ENCODE assay signal across 28 cellular contexts in the genomic region with DNA sequence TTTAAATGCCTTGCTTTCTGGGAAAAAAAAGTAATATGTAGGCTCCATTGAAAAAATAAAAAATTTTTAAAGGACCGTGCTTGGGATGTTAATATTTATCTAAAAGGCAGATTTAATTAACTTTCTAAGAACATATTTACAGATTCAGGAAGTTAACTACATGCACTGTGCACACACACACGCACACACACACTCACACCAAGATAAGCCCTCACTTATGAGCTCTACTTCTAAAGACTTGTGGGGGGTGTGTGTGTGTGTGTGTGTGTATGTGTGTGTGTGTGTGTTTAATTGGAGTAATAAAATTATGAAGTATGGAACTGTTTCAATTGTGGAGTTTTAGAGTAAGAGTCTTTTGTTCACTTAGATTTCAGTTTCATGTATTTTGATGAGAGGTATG.
DNase-seq lines count a peak whose midpoint lies in the region; ATAC-seq and TF ChIP-seq lines count a peak whose summit lies in the region.
"Had no signal": no experiment of that assay in that cellular context is flagged by ENCODE, and none has a peak within 500 bp of the region (broad histone marks: within the 10 kb centered on the region; RNA-seq: fewer than 3 reads in every experiment).

No MANE protein-coding gene starts in this region.

- no peak overlapping the region for H3K4me3 Mint-ChIP-seq in Calu3 (ENCODE audit: low read depth, unreplicated experiment)
- H3K4me3 Mint-ChIP-seq in memory B cell: no peak overlapping the region
- no peak overlapping the region for H3K4me3 Mint-ChIP-seq in activated CD8-positive, alpha-beta memory T cell treated with anti-CD3 and anti-CD28 coated beads, Interleukin-2, amount 10 ng/mL, durations not matched to agents 7 days and 5 days
- H3K4me3 Mint-ChIP-seq: activated CD8-positive, alpha-beta T cell treated with anti-CD3 and anti-CD28 coated beads for 36 hours; activated naive CD8-positive, alpha-beta T cell treated with anti-CD3 and anti-CD28 coated beads, Interleukin-2, amount 50 U/mL, for 24 hours; naive thymus-derived CD8-positive, alpha-beta T cell; stimulated activated effector memory CD8-positive, alpha-beta T cell treated with anti-CD3 and anti-CD28 coated beads, Interleukin-12 subunit alpha, Interleukin-12 subunit beta, amount 100 ng/mL, for 72 hours had no signal

- CTCF ChIA-PET in Calu3 (lab: Charles Lee): no interaction called here
- CTCF ChIA-PET in activated CD8-positive, alpha-beta memory T cell treated with anti-CD3 and anti-CD28 coated beads, Interleukin-2, amount 10 ng/mL, durations not matched to agents 7 days and 5 days (lab: Charles Lee): no interaction called here

- peak; percentile 4 for DNase-seq in Calu3
- no peak for DNase-seq in memory B cell (ENCODE audit: low spot score in 2 of 2)
- DNase-seq in activated CD8-positive, alpha-beta memory T cell treated with anti-CD3 and anti-CD28 coated beads, Interleukin-2, amount 10 ng/mL, durations not matched to agents 7 days and 5 days: no peak
- DNase-seq in NCI-H2196 (lab: John Stamatoyannopoulos, UW; ENCODE audit: unreplicated experiment): no peak
- DNase-seq in NCI-H1417 (lab: John Stamatoyannopoulos, UW): no peak
- no peak for DNase-seq in EL
- DNase-seq: activated CD4-positive, alpha-beta T cell treated with anti-CD3 and anti-CD28 coated beads for 1 hour; activated CD8-positive, alpha-beta T cell treated with anti-CD3 and anti-CD28 coated beads for 36 hours; activated effector memory CD4-positive, alpha-beta T cell treated with Interleukin-2 at 50 U/mL for 16 hours; activated naive CD8-positive, alpha-beta T cell treated with anti-CD3 and anti-CD28 coated beads, Interleukin-2, amount 50 U/mL, for 24 hours; activated T-cell treated with anti-CD3 and anti-CD28 coated beads for 4 hours; BE2C; cerebellar nuclear complex; COR-L47; DMS79 treated with DMSO at 0.1 percent for 48 hours; H7; head of caudate nucleus; Kasumi-1; naive thymus-derived CD8-positive, alpha-beta T cell; NCI-H1048; NCI-H187 treated with DMSO at 0.1 percent for 48 hours; NCI-H2227 treated with DMSO at 0.1 percent for 48 hours; ovary; T-helper 1 cell had no signal

- H3K27me3 Mint-ChIP-seq in Calu3 (ENCODE audit: unreplicated experiment): no peaks in the 10 kb centered on the region
- H3K27me3 Mint-ChIP-seq in memory B cell: no peaks in the 10 kb centered on the region
- no peaks in the 10 kb centered on the region for H3K27me3 Mint-ChIP-seq in activated CD8-positive, alpha-beta memory T cell treated with anti-CD3 and anti-CD28 coated beads, Interleukin-2, amount 10 ng/mL, durations not matched to agents 7 days and 5 days
- H3K27me3 Mint-ChIP-seq: activated CD8-positive, alpha-beta T cell treated with anti-CD3 and anti-CD28 coated beads for 36 hours had no signal

- intact Hi-C loops in Calu3 (cut with micrococcal nuclease; ENCODE audit: unreplicated experiment): no loop called here

- no peak overlapping the region for H3K27ac Mint-ChIP-seq in Calu3 (ENCODE audit: unreplicated experiment)
- H3K27ac Mint-ChIP-seq in memory B cell: peak overlapping the region; percentile 20
- no peak overlapping the region for H3K27ac Mint-ChIP-seq in activated CD8-positive, alpha-beta memory T cell treated with anti-CD3 and anti-CD28 coated beads, Interleukin-2, amount 10 ng/mL, durations not matched to agents 7 days and 5 days
- H3K27ac Mint-ChIP-seq: activated CD8-positive, alpha-beta T cell treated with anti-CD3 and anti-CD28 coated beads for 36 hours; activated naive CD8-positive, alpha-beta T cell treated with anti-CD3 and anti-CD28 coated beads, Interleukin-2, amount 50 U/mL, for 24 hours; naive thymus-derived CD8-positive, alpha-beta T cell; stimulated activated effector memory CD8-positive, alpha-beta T cell treated with anti-CD3 and anti-CD28 coated beads, Interleukin-12 subunit alpha, Interleukin-12 subunit beta, amount 100 ng/mL, for 72 hours had no signal

- H3K36me3 Mint-ChIP-seq in Calu3 (ENCODE audit: insufficient read depth, unreplicated experiment): peaks cover 6% of the 10 kb centered on the region
- H3K36me3 Mint-ChIP-seq in memory B cell: peaks cover 15% of the 10 kb centered on the region
- no peaks in the 10 kb centered on the region for H3K36me3 Mint-ChIP-seq in activated CD8-positive, alpha-beta memory T cell treated with anti-CD3 and anti-CD28 coated beads, Interleukin-2, amount 10 ng/mL, durations not matched to agents 7 days and 5 days
- H3K36me3 Mint-ChIP-seq: naive thymus-derived CD8-positive, alpha-beta T cell; stimulated activated effector memory CD8-positive, alpha-beta T cell treated with anti-CD3 and anti-CD28 coated beads, Interleukin-12 subunit alpha, Interleukin-12 subunit beta, amount 100 ng/mL, for 72 hours had no signal

- no peaks in the 10 kb centered on the region for H3K4me1 Mint-ChIP-seq in Calu3 (ENCODE audit: low read depth, unreplicated experiment)
- H3K4me1 Mint-ChIP-seq in memory B cell: peaks cover 31% of the 10 kb centered on the region
- H3K4me1 Mint-ChIP-seq in activated CD8-positive, alpha-beta memory T cell treated with anti-CD3 and anti-CD28 coated beads, Interleukin-2, amount 10 ng/mL, durations not matched to agents 7 days and 5 days: no peaks in the 10 kb centered on the region
- H3K4me1 Mint-ChIP-seq: stimulated activated effector memory CD8-positive, alpha-beta T cell treated with anti-CD3 and anti-CD28 coated beads, Interleukin-12 subunit alpha, Interleukin-12 subunit beta, amount 100 ng/mL, for 72 hours had no signal

- H3K9me3 Mint-ChIP-seq in Calu3 (ENCODE audit: low read depth, unreplicated experiment) (no peaks in the 10 kb centered on the region), memory B cell (peaks cover 5% of the 10 kb centered on the region)
- H3K9me3 Mint-ChIP-seq in activated CD8-positive, alpha-beta memory T cell treated with anti-CD3 and anti-CD28 coated beads, Interleukin-2, amount 10 ng/mL, durations not matched to agents 7 days and 5 days (ENCODE audit: low read depth): no peaks in the 10 kb centered on the region
- H3K9me3 Mint-ChIP-seq: activated CD8-positive, alpha-beta T cell treated with anti-CD3 and anti-CD28 coated beads for 36 hours had no signal

- TF ChIP-seq CTCF in Calu3 (IDR thresholded peaks at IDR 0.05; ENCODE audit: unreplicated experiment): no peak

- BruUV-seq in Calu3 (replicated peaks; lab: Mats Ljungman, UMichigan): no TSS peak

- peak; percentile 53 for ATAC-seq in GM19467 (IDR thresholded peaks at IDR 0.05; ENCODE audit: unreplicated experiment)
- peak; percentile 50 for ATAC-seq in HG03196 (IDR thresholded peaks at IDR 0.05; ENCODE audit: unreplicated experiment)
- no peak for ATAC-seq in memory B cell (ENCODE audit: low read depth)
- no peak for ATAC-seq in activated CD8-positive, alpha-beta memory T cell treated with anti-CD3 and anti-CD28 coated beads, Interleukin-2, amount 10 ng/mL, durations not matched to agents 7 days and 5 days
- ATAC-seq: A549; activated CD8-positive, alpha-beta T cell treated with anti-CD3 and anti-CD28 coated beads for 36 hours; activated naive CD8-positive, alpha-beta T cell treated with anti-CD3 and anti-CD28 coated beads, Interleukin-2, amount 50 U/mL, for 24 hours; naive thymus-derived CD8-positive, alpha-beta T cell; stimulated activated effector memory CD8-positive, alpha-beta T cell treated with anti-CD3 and anti-CD28 coated beads, Interleukin-12 subunit alpha, Interleukin-12 subunit beta, amount 100 ng/mL, for 72 hours had no signal

Comparison
In these comparisons a context has a peak if more than half of its experiments do, and no peak if none do; other contexts are left out.
1. ATAC-seq: peak in GM19467 (single experiment) and HG03196 (single experiment); none in memory B cell (single experiment) and activated CD8-positive, alpha-beta memory T cell treated with anti-CD3 and anti-CD28 coated beads, Interleukin-2, amount 10 ng/mL, durations not matched to agents 7 days and 5 days (single experiment).